In the genomic region with DNA sequence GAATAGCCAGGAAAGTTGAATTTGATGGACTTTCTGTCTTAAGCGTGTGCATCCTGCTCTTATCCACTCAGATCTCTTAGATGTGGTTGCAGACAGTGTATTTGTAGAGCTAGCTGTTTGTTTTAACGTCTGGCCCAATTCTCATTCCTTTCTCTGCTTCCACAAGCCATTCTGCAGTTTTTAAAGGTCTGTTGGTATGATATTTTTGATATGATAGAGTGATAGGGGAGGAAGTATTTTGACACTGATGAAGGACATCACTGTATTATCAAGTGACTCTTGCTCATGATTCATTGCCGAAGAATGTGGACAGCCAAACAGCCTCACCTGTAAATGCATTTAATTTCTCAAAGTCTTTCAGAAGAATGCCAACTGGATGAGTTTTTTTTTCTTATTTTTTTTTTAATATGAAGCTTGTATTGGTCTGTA, we compare ENCODE assay signal across 16 cellular contexts. TPM values are rescaled to one million over a fixed set of nuclear protein-coding genes. Genes with fewer than 3 reads are reported as not detected.
DNase-seq lines count a peak whose midpoint lies in the region; ATAC-seq and TF ChIP-seq lines count a peak whose summit lies in the region.
"Had no signal": no experiment of that assay in that cellular context is flagged by ENCODE, and none has a peak within 500 bp of the region (broad histone marks: within the 10 kb centered on the region; RNA-seq: fewer than 3 reads in every experiment).

No MANE protein-coding gene starts in this region.

- no peak overlapping the region for H2BK12ac ChIP-seq in trophoblast cell (ENCODE audit: low read length)

- H4K12ac ChIP-seq in trophoblast cell (ENCODE audit: low read depth, low read length): no peak overlapping the region

- no peaks in the 10 kb centered on the region for H3K27me3 ChIP-seq in RWPE2 (ENCODE audit: insufficient read depth, poor library complexity, severe bottlenecking)
- H3K27me3 ChIP-seq in dorsolateral prefrontal cortex: no peaks in the 10 kb centered on the region
- no peaks in the 10 kb centered on the region for H3K27me3 ChIP-seq in trophoblast cell (ENCODE audit: insufficient read depth, low read length)

- H3K4me2 ChIP-seq in trophoblast cell (ENCODE audit: low read length): no peak overlapping the region

- intact Hi-C loops in dorsolateral prefrontal cortex (cut with DNase I): no loop called here
- intact Hi-C loops in mucosa of descending colon (cut with DNase I, micrococcal nuclease): no loop called here

- peaks cover 21% of the 10 kb centered on the region for H3K79me1 ChIP-seq in trophoblast cell (ENCODE audit: low read length)

- H2BK120ac ChIP-seq in trophoblast cell (ENCODE audit: insufficient read depth, low read length, poor library complexity): no peak overlapping the region

- peaks cover 15% of the 10 kb centered on the region for H3K36me3 ChIP-seq in RWPE2 (ENCODE audit: low read depth)
- no peaks in the 10 kb centered on the region for H3K36me3 ChIP-seq in trophoblast cell (ENCODE audit: control insufficient read depth in 1 of 2, insufficient read depth in 2 of 2, low read length in 2 of 2)
- no peaks in the 10 kb centered on the region for H3K36me3 ChIP-seq in mucosa of descending colon (ENCODE audit: low read depth)

- DNase-seq in H4 (ENCODE audit: low spot score) (peak; percentile 33), RWPE2 (ENCODE audit: low spot score) (no peak), dorsolateral prefrontal cortex (no peak), trophoblast cell (peak; percentile 76 to 93), NCI-H2081 (lab: John Stamatoyannopoulos, UW) (no peak), mucosa of descending colon (no peak)
- DNase-seq: activated CD4-positive, alpha-beta T cell treated with anti-CD3 and anti-CD28 coated beads, Interleukin-2, amount 50 U/mL, for 1 hour; activated gamma-delta T cell; cerebellar nuclear complex; GOT3; NCI-H1092; NCI-H524; stimulated activated CD4-positive, alpha-beta T cell treated with anti-CD3 and anti-CD28 coated beads, Interleukin-4, amount 100 ng/mL, for 1 hour; stimulated activated naive CD4-positive, alpha-beta T cell had no signal

- WGBS in trophoblast cell (ENCODE audit: extremely low coverage, insufficient coverage, insufficient read length): no CpG with 5 or more reads among the region's 3 CpGs

- no peak overlapping the region for H4K91ac ChIP-seq in trophoblast cell (ENCODE audit: low read depth, low read length)

- TF ChIP-seq CTCF in RWPE2 (IDR thresholded peaks at IDR 0.05; ENCODE audit: poor library complexity, severe bottlenecking) (no peak), dorsolateral prefrontal cortex (IDR thresholded peaks at IDR 0.05 in 54 of 56, conservative IDR thresholded peaks at IDR 0.05 in 2 of 56; ENCODE audit: low read depth in 1 of 56, partially characterized antibody in 56 of 56) (no peak), mucosa of descending colon (IDR thresholded peaks at IDR 0.05) (no peak)

- H3K4me1 ChIP-seq in RWPE2 (ENCODE audit: insufficient read depth, poor library complexity, severe bottlenecking): peaks cover 64% of the 10 kb centered on the region
- H3K4me1 ChIP-seq in trophoblast cell (ENCODE audit: control insufficient read depth in 1 of 2, insufficient read depth in 2 of 2, low read length in 2 of 2): peaks cover 13 to 22% of the 10 kb centered on the region in 2 experiments
- peaks cover 8% of the 10 kb centered on the region for H3K4me1 ChIP-seq in mucosa of descending colon (ENCODE audit: low read depth)

- ATAC-seq in RWPE2 (ENCODE audit: low read depth): peak; percentile 15
- no peak for ATAC-seq in mucosa of descending colon
- no peak for ATAC-seq in GM21529 (IDR thresholded peaks at IDR 0.05; ENCODE audit: unreplicated experiment)
- no peak for ATAC-seq in GM21526 (IDR thresholded peaks at IDR 0.05; ENCODE audit: low FRiP score, unreplicated experiment)

- no peak overlapping the region for H3K18ac ChIP-seq in trophoblast cell (ENCODE audit: low read length)

- H3K79me2 ChIP-seq in trophoblast cell (ENCODE audit: control insufficient read depth, insufficient read depth, low read length, poor library complexity): peaks cover 24% of the 10 kb centered on the region

- H3K27ac ChIP-seq in RWPE2 (ENCODE audit: poor library complexity, severe bottlenecking) (peak overlapping the region; percentile 96), dorsolateral prefrontal cortex (peak overlapping the region in 31 of 59 donors; percentile 2 to 92 (median 47)), trophoblast cell (ENCODE audit: low read depth, low read length) (peak overlapping the region; percentile 75)

- H3K9ac ChIP-seq in trophoblast cell (ENCODE audit: low read length): no peak overlapping the region

- no peak overlapping the region for H3K23ac ChIP-seq in trophoblast cell (ENCODE audit: low read length)

- H4K8ac ChIP-seq in trophoblast cell (ENCODE audit: low read depth, low read length): no peak overlapping the region

- no peaks in the 10 kb centered on the region for H3K9me3 ChIP-seq in RWPE2 (ENCODE audit: severe bottlenecking)
- no peaks in the 10 kb centered on the region for H3K9me3 ChIP-seq in trophoblast cell (ENCODE audit: insufficient read depth, low read depth, low read length)
- H3K9me3 ChIP-seq in mucosa of descending colon: no peaks in the 10 kb centered on the region

- H3K4ac ChIP-seq in trophoblast cell (ENCODE audit: low read depth, low read length): no peak overlapping the region

- no peak overlapping the region for H2BK5ac ChIP-seq in trophoblast cell (ENCODE audit: low read depth, low read length, poor library complexity)

- H3K14ac ChIP-seq in trophoblast cell (ENCODE audit: low read length): no peak overlapping the region

- no peak overlapping the region for H2AFZ ChIP-seq in trophoblast cell (ENCODE audit: insufficient read depth, low read length, poor library complexity)

- H2AK5ac ChIP-seq in trophoblast cell (ENCODE audit: low read length): no peak overlapping the region

- H3K4me3 ChIP-seq in RWPE2 (ENCODE audit: severe bottlenecking) (no peak overlapping the region), dorsolateral prefrontal cortex (peak overlapping the region in 1 of 59 donors; percentile 20), trophoblast cell (ENCODE audit: low read depth, low read length) (no peak overlapping the region), mucosa of descending colon (no peak overlapping the region)

RNA-seq across cellular contexts. Expression of a gene that starts 4.5 kb away (rescaled TPM):
- total RNA-seq in H4 (2014; rRNA removed; shearing (Covaris generic)): 8.2 and 10.7 TPM in 2 replicates
- total RNA-seq in dorsolateral prefrontal cortex: 100 to 1,000 TPM in 22 of 120 experiments, 10 to 100 TPM in 98; 22.2 to 199 (median 67.6) TPM
- polyA plus RNA-seq in trophoblast cell (2013): 96.7 and 103 TPM in 2 replicates
- total RNA-seq in mucosa of descending colon: 100 to 1,000 TPM in 2 of 3 donors, 10 to 100 TPM in 1; 81.1 to 172 (median 124) TPM

Comparison
In these comparisons a context has a peak if more than half of its experiments do, and no peak if none do; other contexts are left out.
1. DNase-seq: peak in H4 (single experiment) and trophoblast cell (2 of 2); none in RWPE2 (single experiment), dorsolateral prefrontal cortex (0 of 10), NCI-H2081 (0 of 2) and mucosa of descending colon (0 of 3).
2. Peak in every context shown above with its lines, with median percentiles within 50 percentile points of each other: H3K27ac ChIP-seq.